Comparison of ENCODE assay signal across 31 cellular contexts in the genomic region with DNA sequence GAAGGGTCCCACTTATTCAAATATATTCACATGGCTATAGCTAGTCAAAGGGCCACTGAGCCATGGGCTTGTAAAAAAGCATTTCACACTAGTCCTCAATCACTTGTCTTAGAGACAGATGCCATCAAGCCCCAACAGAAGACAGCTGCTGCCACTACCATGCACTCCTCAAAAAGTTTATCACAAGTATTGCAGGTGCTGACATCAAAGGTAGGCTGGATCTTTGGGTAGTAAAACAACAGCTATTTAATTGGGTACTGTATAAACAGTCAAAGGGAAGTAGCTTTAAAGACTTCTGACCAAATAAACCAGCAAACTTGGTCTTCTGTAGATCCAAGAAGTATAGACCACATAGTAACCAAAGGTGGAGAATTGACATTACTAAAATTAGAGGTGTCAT.
"Had no signal": no experiment of that assay in that cellular context is flagged by ENCODE, and none has a peak within 500 bp of the region (broad histone marks: within the 10 kb centered on the region; RNA-seq: fewer than 3 reads in every experiment).

No MANE protein-coding gene starts in this region.

- H3K36me3 Mint-ChIP-seq: memory B cell; mesothelial cell of epicardium; naive thymus-derived CD4-positive, alpha-beta T cell had no signal

- H3K9me3 Mint-ChIP-seq: dendritic cell treated with granulocyte-macrophage colony-stimulating factor and Interleukin-4, amounts not matched to agents 40 ng/mL and 50 ng/mL, for 4 days; endodermal cell; memory B cell; mesothelial cell of epicardium; naive thymus-derived CD4-positive, alpha-beta T cell; nephron progenitor cell; stimulated activated naive CD8-positive, alpha-beta T cell treated with anti-CD3 and anti-CD28 coated beads, Interleukin-15, amount 100 ng/mL, for 72 hours had no signal

- H3K27ac Mint-ChIP-seq: dendritic cell treated with granulocyte-macrophage colony-stimulating factor and Interleukin-4, amounts not matched to agents 40 ng/mL and 50 ng/mL, for 4 days; endodermal cell; memory B cell; mesothelial cell of epicardium; progenitor cell of endocrine pancreas; stimulated activated naive CD8-positive, alpha-beta T cell treated with anti-CD3 and anti-CD28 coated beads, Interleukin-15, amount 100 ng/mL, for 72 hours had no signal

- H3K27me3 ChIP-seq: colonic mucosa, foreskin keratinocyte, heart right ventricle, right lobe of liver, suprapubic skin, thyroid gland, vagina had no signal

- H3K9me3 ChIP-seq: colonic mucosa, heart right ventricle, right lobe of liver, suprapubic skin, thyroid gland, vagina had no signal

- ATAC-seq: esophagus mucosa; foreskin keratinocyte; left lobe of liver; naive thymus-derived CD4-positive, alpha-beta T cell; right lobe of liver; stimulated activated naive CD8-positive, alpha-beta T cell treated with anti-CD3 and anti-CD28 coated beads, Interleukin-15, amount 100 ng/mL, for 72 hours had no signal

- FAIRE-seq: keratinocyte, small intestine had no signal

- H3K79me2 ChIP-seq: parathyroid adenoma had no signal

- H3K4me3 ChIP-seq: colonic mucosa, heart right ventricle, lung, right lobe of liver, suprapubic skin, thyroid gland, vagina had no signal

- H2AFZ ChIP-seq: parathyroid adenoma had no signal

- DNase-seq: colonic mucosa; effector CD8-positive, alpha-beta T cell; endodermal cell; foreskin keratinocyte; glutamatergic neuron; heart right ventricle; hippocampal formation; naive thymus-derived CD4-positive, alpha-beta T cell; nephron progenitor cell; occipital lobe; right lobe of liver; small intestine; stimulated activated CD4-positive, alpha-beta T cell treated with anti-CD3 and anti-CD28 coated beads, Interleukin-1b, Interleukin-23, amount 100 ng/mL, for 48 hours; stimulated activated CD4-positive, alpha-beta T cell treated with anti-CD3 and anti-CD28 coated beads, Interleukin-4, amount 100 ng/mL, for 1 hour; stimulated activated CD8-positive, alpha-beta memory T cell treated with anti-CD3 and anti-CD28 coated beads, Interleukin-4, amount 100 ng/mL, for 48 hours; stimulated activated naive CD4-positive, alpha-beta T cell; stimulated activated naive CD8-positive, alpha-beta T cell treated with anti-CD3 and anti-CD28 coated beads, Interleukin-15, amount 100 ng/mL, for 72 hours; thyroid gland; trophoblast cell had no signal

- H3K9ac ChIP-seq: parathyroid adenoma had no signal

- H3K27ac ChIP-seq: colonic mucosa, epithelial cell of prostate, foreskin keratinocyte, heart right ventricle, parathyroid adenoma, right lobe of liver, suprapubic skin, thyroid gland, vagina had no signal

- H3K27me3 Mint-ChIP-seq: dendritic cell treated with granulocyte-macrophage colony-stimulating factor and Interleukin-4, amounts not matched to agents 40 ng/mL and 50 ng/mL, for 4 days; memory B cell; stimulated activated naive CD8-positive, alpha-beta T cell treated with anti-CD3 and anti-CD28 coated beads, Interleukin-15, amount 100 ng/mL, for 72 hours had no signal

- H3K4me1 ChIP-seq: colonic mucosa, foreskin keratinocyte, parathyroid adenoma, right lobe of liver, thyroid gland, vagina had no signal

- H3K4me1 Mint-ChIP-seq: mesothelial cell of epicardium; naive thymus-derived CD4-positive, alpha-beta T cell; stimulated activated naive CD8-positive, alpha-beta T cell treated with anti-CD3 and anti-CD28 coated beads, Interleukin-15, amount 100 ng/mL, for 72 hours had no signal

- H3K4me3 Mint-ChIP-seq: dendritic cell treated with granulocyte-macrophage colony-stimulating factor and Interleukin-4, amounts not matched to agents 40 ng/mL and 50 ng/mL, for 4 days; endodermal cell; memory B cell; mesothelial cell of epicardium; naive thymus-derived CD4-positive, alpha-beta T cell; nephron progenitor cell; stimulated activated naive CD8-positive, alpha-beta T cell treated with anti-CD3 and anti-CD28 coated beads, Interleukin-15, amount 100 ng/mL, for 72 hours had no signal

- H3K36me3 ChIP-seq: colonic mucosa, heart right ventricle, right lobe of liver, suprapubic skin, thyroid gland, vagina had no signal
